ENCODE assay signal across 16 cellular contexts in the genomic region with DNA sequence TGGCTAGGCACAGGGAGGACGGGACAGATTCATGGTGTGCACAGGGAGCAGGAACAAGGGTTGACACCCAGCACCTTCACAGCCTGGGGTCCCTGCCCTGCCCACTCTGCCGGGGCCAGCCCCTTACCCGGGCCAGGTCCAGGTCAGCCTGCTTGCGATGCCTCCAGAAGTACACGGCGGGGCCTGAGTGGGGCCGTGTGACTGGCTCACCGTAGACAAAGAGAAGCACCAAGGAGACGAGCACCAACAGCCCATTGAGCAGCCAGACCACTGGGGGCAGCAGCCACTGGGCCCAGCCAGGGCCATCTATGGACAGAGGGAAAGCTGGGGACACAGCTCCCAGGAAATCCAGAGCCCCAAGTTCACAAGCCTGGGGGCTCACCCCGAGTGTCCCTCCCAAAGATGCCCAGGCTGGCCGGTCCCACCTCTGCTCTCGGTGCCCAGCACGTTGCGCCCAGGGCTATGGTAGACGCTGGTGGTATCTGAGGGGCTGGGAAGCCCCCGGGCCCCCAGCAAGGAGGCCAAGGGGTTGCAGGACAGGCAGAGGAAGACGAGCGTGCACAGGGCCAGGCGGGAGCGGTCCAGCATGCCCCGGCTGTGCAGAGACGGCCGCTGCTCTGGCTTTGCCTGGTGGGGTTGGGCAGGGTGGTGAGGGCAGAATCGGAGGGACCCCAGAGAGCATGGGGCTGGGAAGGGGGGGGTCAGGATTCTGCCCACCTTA. TPM values are rescaled to one million over a fixed set of nuclear protein-coding genes. Genes with fewer than 3 reads are reported as not detected.
DNase-seq lines count a peak whose midpoint lies in the region; ATAC-seq and TF ChIP-seq lines count a peak whose summit lies in the region.
"Had no signal": no experiment of that assay in that cellular context is flagged by ENCODE, and none has a peak within 500 bp of the region (broad histone marks: within the 10 kb centered on the region; RNA-seq: fewer than 3 reads in every experiment).

No MANE protein-coding gene starts in this region.

- ATAC-seq in Right ventricle myocardium superior (ENCODE audit: poor library complexity), result no peak
- ATAC-seq in mucosa of descending colon, result no peak
- ATAC-seq in activated naive CD8-positive, alpha-beta T cell treated with anti-CD3 and anti-CD28 coated beads, Interleukin-2, amount 50 U/mL, for 24 hours, result no peak
- no peak for ATAC-seq in WTC11
- ATAC-seq: activated CD4-positive, alpha-beta T cell treated with anti-CD3 and anti-CD28 coated beads for 36 hours had no signal

- BruUV-seq in Calu3 (replicated peaks; lab: Mats Ljungman, UMichigan), result no TSS peak

- H3K9me3 Mint-ChIP-seq in Calu3 (ENCODE audit: low read depth, unreplicated experiment) (no peaks in the 10 kb centered on the region), WTC11 (no peaks in the 10 kb centered on the region)
- no peaks in the 10 kb centered on the region for H3K9me3 Mint-ChIP-seq in activated naive CD8-positive, alpha-beta T cell treated with anti-CD3 and anti-CD28 coated beads, Interleukin-2, amount 50 U/mL, for 24 hours

- H3K4me3 Mint-ChIP-seq in Calu3 (ENCODE audit: low read depth, unreplicated experiment) (no peak overlapping the region), WTC11 (no peak overlapping the region)
- H3K4me3 Mint-ChIP-seq in activated naive CD8-positive, alpha-beta T cell treated with anti-CD3 and anti-CD28 coated beads, Interleukin-2, amount 50 U/mL, for 24 hours, result no peak overlapping the region
- H3K4me3 Mint-ChIP-seq: activated CD4-positive, alpha-beta T cell treated with anti-CD3 and anti-CD28 coated beads for 36 hours had no signal

- POLR2A ChIA-PET in WTC11 (lab: Charles Lee), result no interaction called here

- H3K4me3 ChIP-seq in left ventricle myocardium inferior (no peak overlapping the region), cardiac fibroblast (replicated peaks in 1 of 2; ENCODE audit: low read depth in 2 of 2, low read length in 2 of 2) (no peak overlapping the region), mucosa of descending colon (no peak overlapping the region), stomach (no peak overlapping the region)
- H3K4me3 ChIP-seq: heart right ventricle, skin epidermis, upper lobe of left lung had no signal

- DNase-seq in left ventricle myocardium inferior (no peak), Right ventricle myocardium superior (no peak), cardiac fibroblast (ENCODE audit: low read depth in 2 of 2) (no peak), mucosa of descending colon (peak in 2 of 3 donors; percentile 8 to 39), stomach (no peak), Calu3 (no peak), WTC11 (ENCODE audit: low spot score) (no peak)
- no peak for DNase-seq in activated naive CD8-positive, alpha-beta T cell treated with anti-CD3 and anti-CD28 coated beads, Interleukin-2, amount 50 U/mL, for 24 hours
- DNase-seq: activated CD4-positive, alpha-beta T cell treated with anti-CD3 and anti-CD28 coated beads for 36 hours; activated gamma-delta T cell; heart right ventricle; islet precursor cell; NCI-H1436 treated with DMSO at 0.1 percent for 48 hours; NCI-H446 treated with DMSO at 0.1 percent for 48 hours had no signal

- H3K4me1 ChIP-seq in left ventricle myocardium inferior, result peaks cover 97% of the 10 kb centered on the region
- H3K4me1 ChIP-seq in mucosa of descending colon (ENCODE audit: low read depth), result peaks cover 41% of the 10 kb centered on the region
- peaks cover 40 to 82% (median 63%) of the 10 kb centered on the region in 4 donors for H3K4me1 ChIP-seq in stomach

- TF ChIP-seq CTCF in left ventricle myocardium inferior (IDR thresholded peaks at IDR 0.05; ENCODE audit: borderline replicate concordance) (no peak), cardiac fibroblast (IDR thresholded peaks at IDR 0.05; ENCODE audit: low read depth, low read length) (peak; percentile 4), mucosa of descending colon (IDR thresholded peaks at IDR 0.05) (no peak), stomach (IDR thresholded peaks at IDR 0.05) (no peak), Calu3 (IDR thresholded peaks at IDR 0.05; ENCODE audit: unreplicated experiment) (no peak), WTC11 (IDR thresholded peaks at IDR 0.05) (no peak)

- peaks cover 71% of the 10 kb centered on the region for H3K36me3 ChIP-seq in left ventricle myocardium inferior
- peaks cover 7% of the 10 kb centered on the region for H3K36me3 ChIP-seq in mucosa of descending colon (ENCODE audit: low read depth)
- peaks cover 66 to 80% (median 77%) of the 10 kb centered on the region in 4 donors for H3K36me3 ChIP-seq in stomach

- CTCF ChIA-PET in Calu3 (lab: Charles Lee) (no interaction called here), WTC11 (lab: Charles Lee) (interaction anchor here (0.9 to 1.0 kb wide), 2 partner anchors 68 to 102 kb away, joined by 3 read pairs; no protein-coding TSS in a partner anchor)

- no peak for TF ChIP-seq POLR2A in stomach (IDR thresholded peaks at IDR 0.05)

- H3K36me3 Mint-ChIP-seq in Calu3 (ENCODE audit: insufficient read depth, unreplicated experiment) (peaks cover 61% of the 10 kb centered on the region), WTC11 (peaks cover 34% of the 10 kb centered on the region)
- peaks cover 17% of the 10 kb centered on the region for H3K36me3 Mint-ChIP-seq in activated naive CD8-positive, alpha-beta T cell treated with anti-CD3 and anti-CD28 coated beads, Interleukin-2, amount 50 U/mL, for 24 hours (ENCODE audit: low read depth)

- H3K27me3 ChIP-seq in left ventricle myocardium inferior (ENCODE audit: low read depth), result no peaks in the 10 kb centered on the region
- H3K27me3 ChIP-seq in stomach, result no peaks in the 10 kb centered on the region
- H3K27me3 ChIP-seq: heart right ventricle, upper lobe of left lung had no signal

- intact Hi-C loops in left ventricle myocardium inferior (cut with micrococcal nuclease) (no loop called here), Right ventricle myocardium superior (cut with DNase I) (no loop called here), mucosa of descending colon (cut with DNase I, micrococcal nuclease) (no loop called here), stomach (cut with DNase I; ENCODE audit: low total_unique reads) (no loop called here), Calu3 (cut with micrococcal nuclease; ENCODE audit: unreplicated experiment) (loop anchor here (10.0 kb wide), 1 partner anchor 48 kb away; no protein-coding TSS in a partner anchor)

- no peak for TF ChIP-seq EP300 in stomach (IDR thresholded peaks at IDR 0.05)

- WGBS in stomach, 5 donors, result 88 to 93% (median 90%) methylated on average over 15 to 24 of the region's 24 CpGs

- no peaks in the 10 kb centered on the region for H3K9me3 ChIP-seq in left ventricle myocardium inferior (replicated peaks)
- no peaks in the 10 kb centered on the region for H3K9me3 ChIP-seq in mucosa of descending colon
- no peaks in the 10 kb centered on the region for H3K9me3 ChIP-seq in stomach
- H3K9me3 ChIP-seq: heart right ventricle, upper lobe of left lung had no signal

- H3K4me1 Mint-ChIP-seq in Calu3 (ENCODE audit: low read depth, unreplicated experiment) (peaks cover 23% of the 10 kb centered on the region), WTC11 (peaks cover 32% of the 10 kb centered on the region)
- peaks cover 43% of the 10 kb centered on the region for H3K4me1 Mint-ChIP-seq in activated naive CD8-positive, alpha-beta T cell treated with anti-CD3 and anti-CD28 coated beads, Interleukin-2, amount 50 U/mL, for 24 hours

- H3K27ac Mint-ChIP-seq in Calu3 (ENCODE audit: unreplicated experiment) (no peak overlapping the region), WTC11 (no peak overlapping the region)
- H3K27ac Mint-ChIP-seq in activated naive CD8-positive, alpha-beta T cell treated with anti-CD3 and anti-CD28 coated beads, Interleukin-2, amount 50 U/mL, for 24 hours, result no peak overlapping the region
- H3K27ac Mint-ChIP-seq: activated CD4-positive, alpha-beta T cell treated with anti-CD3 and anti-CD28 coated beads for 36 hours had no signal

- H3K27me3 Mint-ChIP-seq in Calu3 (ENCODE audit: unreplicated experiment), result no peaks in the 10 kb centered on the region
- no peaks in the 10 kb centered on the region for H3K27me3 Mint-ChIP-seq in activated naive CD8-positive, alpha-beta T cell treated with anti-CD3 and anti-CD28 coated beads, Interleukin-2, amount 50 U/mL, for 24 hours
- H3K27me3 Mint-ChIP-seq in WTC11 (ENCODE audit: low read depth), result no peaks in the 10 kb centered on the region
- H3K27me3 Mint-ChIP-seq: activated CD4-positive, alpha-beta T cell treated with anti-CD3 and anti-CD28 coated beads for 36 hours had no signal

- H3K27ac ChIP-seq in left ventricle myocardium inferior (replicated peaks), result peak overlapping the region; percentile 45
- peak overlapping the region in 2 of 5 donors; percentile 27 to 54 for H3K27ac ChIP-seq in stomach

TF ChIP-seq in WTC11, 78 proteins besides CTCF, POLR2A, EP300 and RAD21 (continues in another document):
- TF ChIP-seq, protein P1, sequence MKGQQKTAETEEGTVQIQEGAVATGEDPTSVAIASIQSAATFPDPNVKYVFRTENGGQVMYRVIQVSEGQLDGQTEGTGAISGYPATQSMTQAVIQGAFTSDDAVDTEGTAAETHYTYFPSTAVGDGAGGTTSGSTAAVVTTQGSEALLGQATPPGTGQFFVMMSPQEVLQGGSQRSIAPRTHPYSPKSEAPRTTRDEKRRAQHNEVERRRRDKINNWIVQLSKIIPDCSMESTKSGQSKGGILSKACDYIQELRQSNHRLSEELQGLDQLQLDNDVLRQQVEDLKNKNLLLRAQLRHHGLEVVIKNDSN (CRISPR knock-in tag; IDR thresholded peaks at IDR 0.05), result no peak

RNA-seq across cellular contexts. Expression of a gene that starts 19.8 kb away (rescaled TPM):
- total RNA-seq in left ventricle myocardium inferior, result 10.2 TPM
- total RNA-seq in Right ventricle myocardium superior, result 14.7 TPM
- 100 to 1,000 TPM; 161 to 179 (median 170) TPM for total RNA-seq in mucosa of descending colon
- total RNA-seq in stomach, result 100 to 1,000 TPM in 3 of 5 donors, 10 to 100 TPM in 2; 18.9 to 207 (median 126) TPM
- 10 to 100 TPM; 13.1 to 64.5 (median 17.2) TPM for polyA plus RNA-seq in stomach
- 104 and 110 TPM in 2 replicates for total RNA-seq in Calu3 (2022)
- 72.3 to 93.7 TPM (median 76.7 TPM) in 3 replicates for total RNA-seq in WTC11 (2021)

Comparison
In these comparisons a context has a peak if more than half of its experiments do, and no peak if none do; other contexts are left out.
1. DNase-seq: peak in mucosa of descending colon (2 of 3); none in left ventricle myocardium inferior (single experiment), Right ventricle myocardium superior (single experiment), cardiac fibroblast (0 of 2), stomach (single experiment), Calu3 (single experiment), activated naive CD8-positive, alpha-beta T cell treated with anti-CD3 and anti-CD28 coated beads, Interleukin-2, amount 50 U/mL, for 24 hours (single experiment) and WTC11 (single experiment).